ENCODE assay signal across 33 cellular contexts in the genomic region with DNA sequence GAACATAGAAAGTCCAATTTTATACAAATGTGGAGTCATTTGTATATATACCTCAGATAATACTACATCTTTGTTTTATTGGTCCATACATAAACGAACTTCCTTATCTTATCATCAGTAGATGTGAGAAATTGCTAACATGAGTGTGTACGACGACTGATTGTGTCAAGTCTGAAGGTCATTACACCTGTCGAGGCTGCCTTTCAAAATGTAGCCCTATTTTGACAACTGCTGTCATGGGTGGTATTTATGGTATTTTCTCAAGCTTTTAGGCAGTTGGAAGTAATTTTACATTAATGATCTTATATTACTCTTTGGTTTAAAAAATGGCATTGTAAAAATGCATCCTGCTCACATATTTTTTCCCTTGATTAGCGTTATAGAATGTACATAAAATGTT.
"Had no signal": no experiment of that assay in that cellular context is flagged by ENCODE, and none has a peak within 500 bp of the region (broad histone marks: within the 10 kb centered on the region; RNA-seq: fewer than 3 reads in every experiment).

No MANE protein-coding gene starts in this region.

- H3K4me2 ChIP-seq: KMS-11 had no signal

- H3K36me3 ChIP-seq: MG63 had no signal

- DNase-seq: Karpas-422, Kasumi-1, KG1, MG63, MM.1S, MV-4-11, NCI-H1048, NCI-H1092, NCI-H1092 treated with DMSO at 0.1 percent for 48 hours, NCI-H1105, NCI-H1105 treated with DMSO at 0.1 percent for 48 hours, NCI-H1417, NCI-H1417 treated with DMSO at 0.1 percent for 48 hours, NCI-H1436, NCI-H1436 treated with DMSO at 0.1 percent for 48 hours, NCI-H1694, NCI-H1694 treated with DMSO at 0.1 percent for 48 hours, NCI-H187, NCI-H187 treated with DMSO at 0.1 percent for 48 hours, NCI-H1930, NCI-H2029, NCI-H2029 treated with DMSO at 0.1 percent for 48 hours, NCI-H2081, NCI-H2107, NCI-H2171, NCI-H2171 treated with DMSO at 0.1 percent for 48 hours, NCI-H2227 treated with DMSO at 0.1 percent for 48 hours, NCI-H345, NCI-H446, NCI-H446 treated with DMSO at 0.1 percent for 48 hours, NCI-H510A, NCI-H510A treated with DMSO at 0.1 percent for 48 hours had no signal

- H3K9ac ChIP-seq: KMS-11 had no signal

- H3K4me3 ChIP-seq: MG63 had no signal

- H3K9me3 ChIP-seq: MG63 had no signal

- H3K27ac ChIP-seq: KMS-11 had no signal
